ENCODE assay signal across 12 cellular contexts in genomic region chr11:72930011-72930410, GRCh38.
DNase-seq lines count a peak whose midpoint lies in the region; ATAC-seq and TF ChIP-seq lines count a peak whose summit lies in the region.
"Had no signal": no experiment of that assay in that cellular context is flagged by ENCODE, and none has a peak within 500 bp of the region (broad histone marks: within the 10 kb centered on the region; RNA-seq: fewer than 3 reads in every experiment).

No MANE protein-coding gene starts in this region.

- H3K4me1 ChIP-seq in GM23338 (ENCODE audit: insufficient read depth) (peaks cover 11% of the 10 kb centered on the region; the same call in 1 of the 2 replicates), body of pancreas (peaks cover 8% of the 10 kb centered on the region), Caco-2 (no peaks in the 10 kb centered on the region)

- H3K27me3 Mint-ChIP-seq in GM23338 (ENCODE audit: insufficient read depth, low read depth, poor library complexity) (no peaks in the 10 kb centered on the region), naive B cell (no peaks in the 10 kb centered on the region), Caco-2 (ENCODE audit: insufficient read depth, unreplicated experiment) (no peaks in the 10 kb centered on the region)
- H3K27me3 Mint-ChIP-seq: brain had no signal

- DNase-seq in GM23338 (ENCODE audit: low spot score) (peak; percentile 60), NCI-H2227 (lab: John Stamatoyannopoulos, UW; ENCODE audit: unreplicated experiment) (peak; percentile 20), body of pancreas (peak; percentile 30 to 62 (median 47)), naive B cell (no peak), Caco-2 (no peak), erythroblast (lab: John Stamatoyannopoulos, UW) (no peak)
- no peak for DNase-seq in activated CD4-positive, CD25-positive, alpha-beta regulatory T cell (lab: John Stamatoyannopoulos, UW)
- DNase-seq: activated CD8-positive, alpha-beta memory T cell treated with anti-CD3 and anti-CD28 coated beads, Interleukin-2, amount 50 U/mL, for 4 hours; NCI-H526 treated with DMSO at 0.1 percent for 48 hours; T1000 had no signal

- H3K4me3 Mint-ChIP-seq in GM23338: no peak overlapping the region
- H3K4me3 Mint-ChIP-seq in naive B cell: no peak overlapping the region
- no peak overlapping the region for H3K4me3 Mint-ChIP-seq in Caco-2 (ENCODE audit: unreplicated experiment)
- H3K4me3 Mint-ChIP-seq: brain had no signal

- H3K36me3 ChIP-seq in GM23338 (ENCODE audit: insufficient read depth) (no peaks in the 10 kb centered on the region), body of pancreas (replicated peaks in 1 of 2; ENCODE audit: insufficient read depth in 1 of 2, low read depth in 2 of 2) (no peaks in the 10 kb centered on the region), Caco-2 (ENCODE audit: control insufficient read depth, insufficient read depth, low read length) (no peaks in the 10 kb centered on the region)

- H3K9me3 ChIP-seq in body of pancreas (no peaks in the 10 kb centered on the region), Caco-2 (no peaks in the 10 kb centered on the region)

- no peaks in the 10 kb centered on the region for H3K79me2 ChIP-seq in GM23338 (replicated peaks; ENCODE audit: insufficient read depth)

- no peaks in the 10 kb centered on the region for H3F3A ChIP-seq in GM23338 (replicated peaks; ENCODE audit: low read depth)

- H3K9me2 ChIP-seq in GM23338 (ENCODE audit: insufficient read depth): no peaks in the 10 kb centered on the region

- H3K36me3 Mint-ChIP-seq in GM23338 (ENCODE audit: low read depth) (no peaks in the 10 kb centered on the region), naive B cell (peaks cover 0 to 3% of the 10 kb centered on the region in 2 donors), Caco-2 (ENCODE audit: insufficient read depth, unreplicated experiment) (no peaks in the 10 kb centered on the region)

- BruUV-seq in Caco-2 (replicated peaks; lab: Mats Ljungman, UMichigan): no TSS peak

- TF ChIP-seq CTCF in GM23338 (conservative IDR thresholded peaks at IDR 0.05; ENCODE audit: low read depth in 2 of 2) (no peak), body of pancreas (IDR thresholded peaks at IDR 0.05) (no peak), Caco-2 (IDR thresholded peaks at IDR 0.05; ENCODE audit: insufficient read depth in 1 of 2, low read depth in 1 of 2, low read length in 1 of 2, severe bottlenecking in 1 of 2, unreplicated experiment in 1 of 2) (no peak)

- 14 to 30% methylated on average over 2 of the region's 2 CpGs for WGBS in body of pancreas, 2 donors

- H3K4me2 ChIP-seq in GM23338: 0 out of 2 replicates have a peak overlapping the region, but pooled peaks have one; percentile 13

- CTCF ChIA-PET in Caco-2 (lab: Charles Lee): no interaction called here

- H4K20me1 ChIP-seq in GM23338 (replicated peaks; ENCODE audit: insufficient read depth): no peaks in the 10 kb centered on the region

- H3K27ac ChIP-seq in GM23338 (ENCODE audit: low read depth): no peak overlapping the region
- no peak overlapping the region for H3K27ac ChIP-seq in body of pancreas

- H2AFZ ChIP-seq in GM23338: no peak overlapping the region

- H3K9me3 Mint-ChIP-seq in GM23338 (no peaks in the 10 kb centered on the region), naive B cell (no peaks in the 10 kb centered on the region), Caco-2 (ENCODE audit: unreplicated experiment) (no peaks in the 10 kb centered on the region)
- H3K9me3 Mint-ChIP-seq: brain had no signal

- H3K4me1 Mint-ChIP-seq in GM23338 (peaks cover 10% of the 10 kb centered on the region), naive B cell (peaks cover 31 to 32% (median 31%) of the 10 kb centered on the region in 3 donors), Caco-2 (ENCODE audit: low read depth, unreplicated experiment) (no peaks in the 10 kb centered on the region)

- no peaks in the 10 kb centered on the region for H3K27me3 ChIP-seq in GM23338 (ENCODE audit: insufficient read depth)
- H3K27me3 ChIP-seq in body of pancreas: no peaks in the 10 kb centered on the region
- no peaks in the 10 kb centered on the region for H3K27me3 ChIP-seq in Caco-2 (replicated peaks; ENCODE audit: control insufficient read depth, insufficient read depth, low read length)

- intact Hi-C loops in body of pancreas (cut with DNase I): no loop called here
- intact Hi-C loops in Caco-2 (cut with micrococcal nuclease; ENCODE audit: unreplicated experiment): no loop called here

- H3K27ac Mint-ChIP-seq in GM23338 (no peak overlapping the region), naive B cell (peak overlapping the region in 4 of 6 donors; percentile 11 to 69 (median 44)), Caco-2 (ENCODE audit: unreplicated experiment) (no peak overlapping the region)

- no peak for TF ChIP-seq POLR2A in body of pancreas (IDR thresholded peaks at IDR 0.05)
- TF ChIP-seq POLR2A in erythroblast (IDR thresholded peaks at IDR 0.05; ENCODE audit: low read length): no peak

- ATAC-seq in GM23338: peak; percentile 88
- ATAC-seq in body of pancreas: peak; percentile 89
- ATAC-seq in naive B cell (ENCODE audit: low read depth in 2 of 2): no peak
- ATAC-seq in HG03175 (IDR thresholded peaks at IDR 0.05; ENCODE audit: unreplicated experiment): no peak

- H3K4me3 ChIP-seq in GM23338 (no peak overlapping the region), body of pancreas (no peak overlapping the region), Caco-2 (ENCODE audit: low read depth, low read length) (no peak overlapping the region)

- POLR2A ChIA-PET in Caco-2 (lab: Charles Lee): no interaction called here

TF ChIP-seq in GM23338, 12 proteins besides CTCF, POLR2A, EP300 and RAD21 (continues in another document):
- TF ChIP-seq ZNF462 (CRISPR knock-in tag; IDR thresholded peaks at IDR 0.05) (no peak), POLR2AphosphoS5 (IDR thresholded peaks at IDR 0.05; ENCODE audit: low read depth) (no peak), NANOG (IDR thresholded peaks at IDR 0.05; ENCODE audit: borderline replicate concordance) (no peak), STAT1 (IDR thresholded peaks at IDR 0.05; ENCODE audit: unreplicated experiment) (no peak), CREB1 (CRISPR knock-in tag; IDR thresholded peaks at IDR 0.05; ENCODE audit: low read depth) (no peak)

Comparison
In these comparisons a context has a peak if more than half of its experiments do, and no peak if none do; other contexts are left out.
1. ATAC-seq: peak in GM23338 (single experiment) and body of pancreas (single experiment); none in naive B cell (0 of 2) and HG03175 (single experiment).
2. DNase-seq: peak in GM23338 (single experiment), NCI-H2227 (single experiment) and body of pancreas (4 of 4); none in naive B cell (single experiment), Caco-2 (0 of 2), erythroblast (0 of 2) and activated CD4-positive, CD25-positive, alpha-beta regulatory T cell (0 of 4).
3. H3K27ac Mint-ChIP-seq: peak in naive B cell (4 of 6); none in GM23338 (single experiment) and Caco-2 (single experiment).